Comparison of ENCODE assay signal across 9 cellular contexts in genomic region chr17:72118588-72119279, GRCh38. TPM values are rescaled to one million over a fixed set of nuclear protein-coding genes. Genes with fewer than 3 reads are reported as not detected.
DNase-seq lines count a peak whose midpoint lies in the region; ATAC-seq, FAIRE-seq and TF ChIP-seq lines count a peak whose summit lies in the region.
"Had no signal": no experiment of that assay in that cellular context is flagged by ENCODE, and none has a peak within 500 bp of the region (broad histone marks: within the 10 kb centered on the region; RNA-seq: fewer than 3 reads in every experiment).

No MANE protein-coding gene starts in this region.

- peak; percentile 51 for DNase-seq in activated CD4-positive, alpha-beta T cell treated with anti-CD3 and anti-CD28 coated beads for 48 hours
- no peak for DNase-seq in activated CD4-positive, alpha-beta T cell treated with anti-CD3 and anti-CD28 coated beads, Interleukin-2, amount 50 U/mL, for 4 hours
- DNase-seq in Kasumi-1 (lab: John Stamatoyannopoulos, UW) (peak; percentile 42 to 50), SKM-1 (lab: John Stamatoyannopoulos, UW; ENCODE audit: unreplicated experiment) (peak; percentile 40), endothelial cell of umbilical vein (ENCODE audit: low read depth, low spot score) (peak; percentile 37), mesendoderm (peak; percentile 81)

- H3K4me2 ChIP-seq in endothelial cell of umbilical vein (ENCODE audit: insufficient read depth, low read length) (no peak overlapping the region), mesendoderm (ENCODE audit: low read length) (peak overlapping the region; percentile 43)

- ATAC-seq in GM21381 (IDR thresholded peaks at IDR 0.05; ENCODE audit: unreplicated experiment), result no peak
- ATAC-seq in GM21717 (IDR thresholded peaks at IDR 0.05; ENCODE audit: unreplicated experiment), result no peak

- TF ChIP-seq POLR2A in endothelial cell of umbilical vein (IDR thresholded peaks at IDR 0.05; ENCODE audit: low read depth, low read length), result no peak

- no peak overlapping the region for H3K4ac ChIP-seq in mesendoderm (ENCODE audit: low read depth, low read length)

- H3K9ac ChIP-seq in endothelial cell of umbilical vein (replicated peaks; ENCODE audit: extremely low read depth, insufficient read depth, low read length), result no peak overlapping the region
- no peak overlapping the region for H3K9ac ChIP-seq in mesendoderm (ENCODE audit: low read length)

- H3K9me1 ChIP-seq in endothelial cell of umbilical vein (replicated peaks; ENCODE audit: control insufficient read depth, extremely low read depth, insufficient read depth, low read length), result no peaks in the 10 kb centered on the region

- H3K79me2 ChIP-seq in endothelial cell of umbilical vein (ENCODE audit: control insufficient read depth, insufficient read depth, low read length), result no peaks in the 10 kb centered on the region
- H3K79me2 ChIP-seq in mesendoderm (ENCODE audit: control insufficient read depth, insufficient read depth, low read length), result no peaks in the 10 kb centered on the region

- no peak overlapping the region for H2BK120ac ChIP-seq in mesendoderm (ENCODE audit: low read depth, low read length)

- H2AFZ ChIP-seq in endothelial cell of umbilical vein (ENCODE audit: low read depth, low read length), result no peak overlapping the region

- no peak overlapping the region for H4K5ac ChIP-seq in mesendoderm (ENCODE audit: low read length)

- no peaks in the 10 kb centered on the region for H4K20me1 ChIP-seq in endothelial cell of umbilical vein (replicated peaks; ENCODE audit: control insufficient read depth, extremely low read depth, insufficient read depth, low read length)

- H3K79me1 ChIP-seq in mesendoderm (ENCODE audit: low read length), result no peaks in the 10 kb centered on the region

- intact Hi-C loops in endothelial cell of umbilical vein (cut with micrococcal nuclease), result loop anchor here (1.0 kb wide), 1 partner anchor 1482 kb away; no protein-coding TSS in a partner anchor

- no peak overlapping the region for H3K4me3 ChIP-seq in endothelial cell of umbilical vein (replicated peaks in 1 of 3; ENCODE audit: insufficient read depth in 1 of 3, low read depth in 1 of 3, low read length in 3 of 3)
- no peak overlapping the region for H3K4me3 ChIP-seq in mesendoderm (ENCODE audit: low read length)

- BruUV-seq in endothelial cell of umbilical vein (replicated peaks; lab: Mats Ljungman, UMichigan), result no TSS peak

- POLR2A ChIA-PET in endothelial cell of umbilical vein (lab: Charles Lee), result no interaction called here

- no peak overlapping the region for H2BK15ac ChIP-seq in mesendoderm (replicated peaks; ENCODE audit: low read depth)

- peak; percentile 71 for FAIRE-seq in endothelial cell of umbilical vein (lab: Jason Lieb, UNC)

- WGBS in mesendoderm (ENCODE audit: extremely low coverage, insufficient coverage, low lambda C conversion rate), result no CpG with 5 or more reads among the region's 18 CpGs

- H3K4me1 ChIP-seq in endothelial cell of umbilical vein (ENCODE audit: control insufficient read depth, extremely low read depth, insufficient read depth, low read length) (no peaks in the 10 kb centered on the region), mesendoderm (ENCODE audit: control insufficient read depth, low read depth, low read length) (peaks cover 7% of the 10 kb centered on the region)

- no peak overlapping the region for H2AK5ac ChIP-seq in mesendoderm (ENCODE audit: low read length)

- no peak overlapping the region for H3K18ac ChIP-seq in mesendoderm (ENCODE audit: low read length)

- no peak overlapping the region for H2BK5ac ChIP-seq in mesendoderm (ENCODE audit: low read length)

- H3K23ac ChIP-seq in mesendoderm (ENCODE audit: low read length), result no peak overlapping the region

- dilution Hi-C loops in endothelial cell of umbilical vein (cut with MboI; ENCODE audit: extremely low pct_ligation_motif_present, low sequenced_read_pairs), result no loop called here

- no peak overlapping the region for H3K27ac ChIP-seq in endothelial cell of umbilical vein (ENCODE audit: insufficient read depth, low read depth, low read length)
- H3K27ac ChIP-seq in mesendoderm (ENCODE audit: low read depth, low read length), result no peak overlapping the region
- H3K27ac ChIP-seq: epithelial cell of prostate had no signal

- no peaks in the 10 kb centered on the region for H3K9me3 ChIP-seq in endothelial cell of umbilical vein (replicated peaks; ENCODE audit: control insufficient read depth, insufficient read depth, low read length)

- TF ChIP-seq CTCF in endothelial cell of umbilical vein (IDR thresholded peaks at IDR 0.05; ENCODE audit: extremely low read depth in 1 of 2, insufficient read depth in 1 of 2, low read depth in 1 of 2, low read length in 2 of 2), result peak; percentile 71 to 77

- H3K56ac ChIP-seq in mesendoderm (ENCODE audit: low read length), result no peak overlapping the region

- peaks cover 55 to 76% of the 10 kb centered on the region in 2 experiments for H3K27me3 ChIP-seq in endothelial cell of umbilical vein (ENCODE audit: control insufficient read depth in 2 of 2, insufficient read depth in 2 of 2, low read length in 2 of 2)
- H3K27me3 ChIP-seq in mesendoderm (ENCODE audit: insufficient read depth, low read length, poor library complexity), result peaks cover 29% of the 10 kb centered on the region

- H4K8ac ChIP-seq in mesendoderm (ENCODE audit: low read depth, low read length), result no peak overlapping the region

- CTCF ChIA-PET in endothelial cell of umbilical vein (lab: Charles Lee), result no interaction called here

- H3K36me3 ChIP-seq in endothelial cell of umbilical vein (ENCODE audit: control insufficient read depth in 2 of 2, extremely low read depth in 1 of 2, insufficient read depth in 2 of 2, low read length in 2 of 2) (no peaks in the 10 kb centered on the region), mesendoderm (ENCODE audit: control insufficient read depth, insufficient read depth, low read length) (no peaks in the 10 kb centered on the region)

TF ChIP-seq in endothelial cell of umbilical vein, 7 proteins besides CTCF, POLR2A, EP300 and RAD21:
- TF ChIP-seq EZH2 (IDR thresholded peaks at IDR 0.05; ENCODE audit: borderline replicate concordance, low read depth, low read length, severe bottlenecking) (no peak), MAX (IDR thresholded peaks at IDR 0.05; ENCODE audit: insufficient read depth, insufficient read length) (no peak), GATA2 (IDR thresholded peaks at IDR 0.05; ENCODE audit: insufficient read depth, insufficient read length, low read depth, low read length) (no peak), FOS (IDR thresholded peaks at IDR 0.05; ENCODE audit: borderline replicate concordance, insufficient read depth, low read length) (no peak), MYC (IDR thresholded peaks at IDR 0.05; ENCODE audit: low read depth, low read length) (no peak), JUN (IDR thresholded peaks at IDR 0.05; ENCODE audit: borderline replicate concordance, insufficient read depth, insufficient read length, low read depth) (no peak), POLR2AphosphoS5 (IDR thresholded peaks at IDR 0.05; ENCODE audit: insufficient read depth, low read depth, low read length) (no peak)

RNA-seq across cellular contexts. Expression of gene SOX9, which starts 2.1 kb away (rescaled TPM):
- total RNA-seq in endothelial cell of umbilical vein, result not detected in 2 replicates
- polyA plus RNA-seq in endothelial cell of umbilical vein, result not detected in 2 replicates
- not detected in 2 replicates for polyA plus RNA-seq in endothelial cell of umbilical vein (2011; cell fraction: cytosol; rRNA removed)
- not detected in 2 replicates for polyA plus RNA-seq in endothelial cell of umbilical vein (2011; cell fraction: nucleus; rRNA removed)
- polyA plus RNA-seq in endothelial cell of umbilical vein (2012), result not detected in 2 replicates
- polyA minus RNA-seq in endothelial cell of umbilical vein, result not detected in 2 replicates
- not detected for polyA minus RNA-seq in endothelial cell of umbilical vein (2011; cell fraction: cytosol; rRNA and poly(A)+ RNA removed)
- not detected in 2 replicates for polyA minus RNA-seq in endothelial cell of umbilical vein (2011; cell fraction: nucleus; rRNA and poly(A)+ RNA removed)
- polyA plus RNA-seq in mesendoderm (2013, experiment 1 of 2), result 2.4 TPM
- 2.4 TPM for polyA plus RNA-seq in mesendoderm (2013, experiment 2 of 2)

Comparison
In these comparisons a context has a peak if more than half of its experiments do, and no peak if none do; other contexts are left out.
1. DNase-seq: peak in activated CD4-positive, alpha-beta T cell treated with anti-CD3 and anti-CD28 coated beads for 48 hours (single experiment), Kasumi-1 (2 of 2), SKM-1 (single experiment), endothelial cell of umbilical vein (single experiment) and mesendoderm (single experiment); none in activated CD4-positive, alpha-beta T cell treated with anti-CD3 and anti-CD28 coated beads, Interleukin-2, amount 50 U/mL, for 4 hours (0 of 2).